Comparison of ENCODE assay signal across 8 cellular contexts in genomic region chrX:14872851-14873675, GRCh38. TPM values are rescaled to one million over a fixed set of nuclear protein-coding genes. Genes with fewer than 3 reads are reported as not detected.
DNase-seq lines count a peak whose midpoint lies in the region; ATAC-seq and TF ChIP-seq lines count a peak whose summit lies in the region.

Gene FANCB (minus strand): TSS chrX:14873069. CDS start chrX:14865510, 7,559 bp downstream.
Gene MOSPD2 (plus strand): TSS chrX:14873421. CDS start chrX:14873529, 108 bp downstream.

- H3K9me3 Mint-ChIP-seq in CD4-positive, alpha-beta memory T cell, result no peaks in the 10 kb centered on the region
- H3K9me3 Mint-ChIP-seq in activated CD4-positive, alpha-beta memory T cell treated with anti-CD3 and anti-CD28 coated beads for 36 hours, result no peaks in the 10 kb centered on the region

- peak within 1 kb of the TSS; percentile 76 to 77 for H3K4me3 ChIP-seq in CD4-positive, alpha-beta memory T cell (ENCODE audit: low read length in 2 of 2)
- H3K4me3 ChIP-seq in dorsolateral prefrontal cortex, result peak within 1 kb of the TSS; percentile 46 to 90 (median 74)
- H3K4me3 ChIP-seq in right lobe of liver, result peak within 1 kb of the TSS; percentile 52 to 72 (median 59)

- H3K27me3 Mint-ChIP-seq in CD4-positive, alpha-beta memory T cell, result no peaks in the 10 kb centered on the region
- H3K27me3 Mint-ChIP-seq in activated CD4-positive, alpha-beta memory T cell treated with anti-CD3 and anti-CD28 coated beads for 36 hours, result no peaks in the 10 kb centered on the region

- H3K9me3 ChIP-seq in CD4-positive, alpha-beta memory T cell (ENCODE audit: control insufficient read depth in 1 of 2, low read length in 2 of 2), result no peaks in the 10 kb centered on the region
- no peaks in the 10 kb centered on the region for H3K9me3 ChIP-seq in right lobe of liver

- H3K27ac Mint-ChIP-seq in CD4-positive, alpha-beta memory T cell, result peak within 1 kb of the TSS; percentile 79 to 93 (median 91)
- H3K27ac Mint-ChIP-seq in activated CD4-positive, alpha-beta memory T cell treated with anti-CD3 and anti-CD28 coated beads for 36 hours, result peak within 1 kb of the TSS; percentile 80

- H3K36me3 ChIP-seq in CD4-positive, alpha-beta memory T cell (ENCODE audit: insufficient read depth, low read length), result no peaks in the 10 kb centered on the region
- no peaks in the 10 kb centered on the region for H3K36me3 ChIP-seq in right lobe of liver

- CTCF ChIA-PET in CD4-positive, alpha-beta memory T cell (lab: Charles Lee; ENCODE audit: partially characterized antibody), result no interaction called here
- CTCF ChIA-PET in activated CD4-positive, alpha-beta memory T cell treated with anti-CD3 and anti-CD28 coated beads for 36 hours (lab: Charles Lee), result no interaction called here

- POLR2A ChIA-PET in CD4-positive, alpha-beta memory T cell (lab: Charles Lee; ENCODE audit: partially characterized antibody), result no interaction called here
- POLR2A ChIA-PET in activated CD4-positive, alpha-beta memory T cell treated with anti-CD3 and anti-CD28 coated beads for 36 hours (lab: Charles Lee), result interaction anchor here (0.7 kb wide), 1 partner anchor 845 kb away, joined by 3 read pairs; no protein-coding TSS in a partner anchor

- H3K36me3 Mint-ChIP-seq in CD4-positive, alpha-beta memory T cell, result peaks cover 8% of the 10 kb centered on the region in 2 donors
- H3K36me3 Mint-ChIP-seq in activated CD4-positive, alpha-beta memory T cell treated with anti-CD3 and anti-CD28 coated beads for 36 hours, result peaks cover 7% of the 10 kb centered on the region

- TF ChIP-seq CTCF in dorsolateral prefrontal cortex (IDR thresholded peaks at IDR 0.05 in 54 of 56, conservative IDR thresholded peaks at IDR 0.05 in 2 of 56; ENCODE audit: low read depth in 1 of 56, partially characterized antibody in 56 of 56), result peak in 6 of 56 donors; percentile 9 to 35 (median 16)
- no peak for TF ChIP-seq CTCF in right lobe of liver (IDR thresholded peaks at IDR 0.05)

- peak within 1 kb of the TSS; percentile 83 to 92 (median 88) for H3K4me3 Mint-ChIP-seq in CD4-positive, alpha-beta memory T cell
- H3K4me3 Mint-ChIP-seq in activated CD4-positive, alpha-beta memory T cell treated with anti-CD3 and anti-CD28 coated beads for 36 hours, result peak within 1 kb of the TSS; percentile 79

- peaks cover 12% of the 10 kb centered on the region for H3K4me1 ChIP-seq in CD4-positive, alpha-beta memory T cell (ENCODE audit: insufficient read depth, low read length)
- H3K4me1 ChIP-seq in right lobe of liver, result peaks cover 0 to 4% (median 0%) of the 10 kb centered on the region in 4 donors

- H3K27me3 ChIP-seq in CD4-positive, alpha-beta memory T cell (ENCODE audit: insufficient read depth, low read length), result no peaks in the 10 kb centered on the region
- H3K27me3 ChIP-seq in dorsolateral prefrontal cortex (peaks cover 0 to 13% (median 0%) of the 10 kb centered on the region in 45 donors), right lobe of liver (no peaks in the 10 kb centered on the region)

- 19% methylated on average over 12 of the region's 78 CpGs for WGBS in right lobe of liver (ENCODE audit: insufficient coverage, low coverage, low lambda C conversion rate, missing lambda C conversion rate)

- peak; percentile 89 to 96 (median 96) for DNase-seq in CD4-positive, alpha-beta memory T cell
- DNase-seq in HK-2 (ENCODE audit: unreplicated experiment), result peak; percentile 92
- DNase-seq in NCI-H82 treated with DMSO at 0.1 percent for 48 hours (lab: John Stamatoyannopoulos, UW; ENCODE audit: unreplicated experiment), result peak; percentile 88
- peak; percentile 96 for DNase-seq in activated CD4-positive, alpha-beta memory T cell treated with anti-CD3 and anti-CD28 coated beads for 36 hours
- DNase-seq in dorsolateral prefrontal cortex, result peak; percentile 86 to 95 (median 92)
- peak; percentile 94 to 96 (median 95) for DNase-seq in right lobe of liver
- peak; percentile 93 for DNase-seq in stimulated activated CD4-positive, alpha-beta T cell treated with anti-CD3 and anti-CD28 coated beads, Interleukin-4, amount 100 ng/mL, for 24 hours

- intact Hi-C loops in CD4-positive, alpha-beta memory T cell (cut with micrococcal nuclease), result loop anchor here (1.0 to 10.0 kb wide), 7 partner anchors 272 to 1842 kb away; partner anchors contain the start of genes AP1S2, CTPS2, PIGA and SYAP1
- intact Hi-C loops in activated CD4-positive, alpha-beta memory T cell treated with anti-CD3 and anti-CD28 coated beads for 36 hours (cut with micrococcal nuclease), result loop anchor here (1.0 to 10.0 kb wide), 9 partner anchors 26 to 1138 kb away; partner anchors contain the start of genes OFD1, PIGA and TRAPPC2
- intact Hi-C loops in dorsolateral prefrontal cortex (cut with DNase I), result loop anchor here in 1 of 2 donors (5.0 kb wide), 1 partner anchor 89 kb away; no protein-coding TSS in a partner anchor
- intact Hi-C loops in right lobe of liver (cut with DNase I), result no loop called here

- ATAC-seq in GM19455 (IDR thresholded peaks at IDR 0.05; ENCODE audit: unreplicated experiment) (peak; percentile 97), right lobe of liver (peak; percentile 98 to 99 (median 99))

- H3K4me1 Mint-ChIP-seq in CD4-positive, alpha-beta memory T cell, result peaks cover 4 to 27% (median 9%) of the 10 kb centered on the region in 4 donors
- H3K4me1 Mint-ChIP-seq in activated CD4-positive, alpha-beta memory T cell treated with anti-CD3 and anti-CD28 coated beads for 36 hours (ENCODE audit: low read depth), result peaks cover 15% of the 10 kb centered on the region

- H3K27ac ChIP-seq in CD4-positive, alpha-beta memory T cell (ENCODE audit: low read depth, low read length), result peak within 1 kb of the TSS; percentile 78
- H3K27ac ChIP-seq in dorsolateral prefrontal cortex (peak within 1 kb of the TSS in 56 of 59 donors; percentile 43 to 94 (median 87)), right lobe of liver (peak within 1 kb of the TSS; percentile 52 to 77 (median 58))

- TF ChIP-seq POLR2A in right lobe of liver (IDR thresholded peaks at IDR 0.05), result peak; percentile 55

RNA-seq across cellular contexts. Expression of gene FANCB, which starts in this region (rescaled TPM):
- 1 to 10 TPM; 3.0 to 4.8 TPM for total RNA-seq in CD4-positive, alpha-beta memory T cell
- 1 to 10 TPM; 2.3 to 4.2 TPM for polyA plus RNA-seq in CD4-positive, alpha-beta memory T cell
- 10 to 100 TPM; 12.0 to 16.2 TPM for total RNA-seq in activated CD4-positive, alpha-beta memory T cell treated with anti-CD3 and anti-CD28 coated beads for 36 hours
- total RNA-seq in dorsolateral prefrontal cortex (10 to 100 TPM in 25 of 120 experiments, 1 to 10 TPM in 95; 3.9 to 20.7 (median 7.6) TPM), right lobe of liver (under 1 TPM; 0.09 to 0.99 (median 0.27) TPM)

RNA-seq across cellular contexts. Expression of gene MOSPD2, which starts in this region (rescaled TPM):
- 10 to 100 TPM; 14.0 to 15.2 TPM for total RNA-seq in CD4-positive, alpha-beta memory T cell
- 10 to 100 TPM in 1 of 2 donors, 1 to 10 TPM in 1; 7.4 to 11.0 TPM for polyA plus RNA-seq in CD4-positive, alpha-beta memory T cell
- total RNA-seq in activated CD4-positive, alpha-beta memory T cell treated with anti-CD3 and anti-CD28 coated beads for 36 hours, result 10 to 100 TPM; 12.6 to 13.7 TPM
- 10 to 100 TPM; 10.8 to 64.5 (median 23.6) TPM for total RNA-seq in dorsolateral prefrontal cortex
- total RNA-seq in right lobe of liver, result 10 to 100 TPM in 1 of 6 experiments, 1 to 10 TPM in 5; 3.8 to 14.8 (median 8.7) TPM

Comparison
In these comparisons a context has a peak if more than half of its experiments do, and no peak if none do; other contexts are left out.
1. Peak in every context shown above with its lines: DNase-seq, ATAC-seq, H3K4me3 ChIP-seq and H3K27ac ChIP-seq.
2. intact Hi-C loops: an anchor here in CD4-positive, alpha-beta memory T cell (1.0 to 10.0 kb wide) and activated CD4-positive, alpha-beta memory T cell treated with anti-CD3 and anti-CD28 coated beads for 36 hours (1.0 to 10.0 kb wide); none called in right lobe of liver.